8 cellular contexts compared by ENCODE assay signal in genomic region chr2:26035110-26035728, GRCh38. TPM values are rescaled to one million over a fixed set of nuclear protein-coding genes. Genes with fewer than 3 reads are reported as not detected.
DNase-seq lines count a peak whose midpoint lies in the region; ATAC-seq and TF ChIP-seq lines count a peak whose summit lies in the region.

No MANE protein-coding gene starts in this region.

- H4K8ac ChIP-seq in IMR-90 (ENCODE audit: low read depth in 2 of 2, low read length in 2 of 2) (no peak overlapping the region), mesenchymal stem cell (ENCODE audit: low read length) (no peak overlapping the region)

- H2BK20ac ChIP-seq in IMR-90 (ENCODE audit: low read depth, low read length), result no peak overlapping the region

- DNase-seq in Ammon's horn (ENCODE audit: low spot score) (peak; percentile 26), IMR-90 (peak; percentile 2), brain microvascular endothelial cell (no peak), mesenchymal stem cell (peak; percentile 27), uterus (no peak), NCI-H774 (lab: John Stamatoyannopoulos, UW) (no peak)
- DNase-seq in NK-92 treated with Interleukin-12 subunit alpha and Interleukin-12 subunit beta, amount 100 ng/mL, for 24 hours (lab: John Stamatoyannopoulos, UW), result no peak

- no peak overlapping the region for H2AK5ac ChIP-seq in IMR-90 (ENCODE audit: low read depth, low read length)
- no peak overlapping the region for H2AK5ac ChIP-seq in mesenchymal stem cell (ENCODE audit: low read length, severe bottlenecking)

- no peaks in the 10 kb centered on the region for H3K27me3 ChIP-seq in IMR-90 (ENCODE audit: control insufficient read depth, insufficient read depth, low read length)
- no peaks in the 10 kb centered on the region for H3K27me3 ChIP-seq in brain microvascular endothelial cell (replicated peaks)
- no peaks in the 10 kb centered on the region for H3K27me3 ChIP-seq in mesenchymal stem cell (ENCODE audit: control insufficient read depth in 1 of 2, insufficient read depth in 1 of 2, low read length in 2 of 2)
- H3K27me3 ChIP-seq in uterus, result no peaks in the 10 kb centered on the region

- no peak for TF ChIP-seq RAD21 in IMR-90 (IDR thresholded peaks at IDR 0.05; ENCODE audit: low read length)

- H2BK120ac ChIP-seq in IMR-90 (ENCODE audit: low read depth, low read length), result no peak overlapping the region
- H2BK120ac ChIP-seq in mesenchymal stem cell (ENCODE audit: low read depth, low read length), result no peak overlapping the region

- H3K4me1 ChIP-seq in IMR-90 (ENCODE audit: control insufficient read depth, insufficient read depth, low read length), result no peaks in the 10 kb centered on the region
- peaks cover 13% of the 10 kb centered on the region for H3K4me1 ChIP-seq in mesenchymal stem cell (ENCODE audit: control insufficient read depth, insufficient read depth, low read depth, low read length)
- H3K4me1 ChIP-seq in uterus, result peaks cover 0 to 5% of the 10 kb centered on the region in 2 donors

- H3K14ac ChIP-seq in IMR-90 (replicated peaks; ENCODE audit: low read depth, low read length) (peak overlapping the region; percentile 97; the same call in 1 of the 2 replicates), mesenchymal stem cell (ENCODE audit: low read length in 2 of 2) (no peak overlapping the region)

- H3K36me3 ChIP-seq in IMR-90 (ENCODE audit: control insufficient read depth, insufficient read depth, low read length) (no peaks in the 10 kb centered on the region), brain microvascular endothelial cell (replicated peaks) (peaks cover 2% of the 10 kb centered on the region), mesenchymal stem cell (ENCODE audit: control insufficient read depth in 1 of 2, insufficient read depth in 2 of 2, low read depth in 1 of 2, low read length in 2 of 2) (peaks cover 11 to 17% of the 10 kb centered on the region in 2 experiments), uterus (no peaks in the 10 kb centered on the region)

- H2BK5ac ChIP-seq in IMR-90 (ENCODE audit: low read depth, low read length, poor library complexity, severe bottlenecking), result peak overlapping the region; percentile 18
- no peak overlapping the region for H2BK5ac ChIP-seq in mesenchymal stem cell (ENCODE audit: low read depth, low read length, poor library complexity, severe bottlenecking)

- H3K4me3 ChIP-seq in IMR-90 (ENCODE audit: insufficient read depth, low read depth, low read length) (peak overlapping the region; percentile 86), brain microvascular endothelial cell (ENCODE audit: low read depth, low read length) (peak overlapping the region; percentile 99), mesenchymal stem cell (ENCODE audit: insufficient read depth in 1 of 2, low read depth in 1 of 2, low read length in 2 of 2) (peak overlapping the region; percentile 91 to 92), uterus (peak overlapping the region; percentile 76 to 88)

- ATAC-seq in IMR-90 (ENCODE audit: low read depth) (no peak), GM21515 (IDR thresholded peaks at IDR 0.05; ENCODE audit: unreplicated experiment) (no peak)

- no peak overlapping the region for H4K5ac ChIP-seq in IMR-90 (ENCODE audit: low read depth, low read length)

- H3K9ac ChIP-seq in IMR-90 (ENCODE audit: low read depth, low read length) (peak overlapping the region; percentile 86), mesenchymal stem cell (ENCODE audit: low read length) (peak overlapping the region; percentile 95)

- CTCF ChIA-PET in IMR-90 (lab: Yijun Ruan, JAX), result interaction anchor here (0.6 to 0.9 kb wide), 2 partner anchors 86 to 99 kb away, joined by 3 read pairs; no protein-coding TSS in a partner anchor

- intact Hi-C loops in IMR-90 (cut with micrococcal nuclease) (loop anchor here (2.0 to 5.0 kb wide), 2 partner anchors 38 to 102 kb away; no protein-coding TSS in a partner anchor), uterus (cut with DNase I; ENCODE audit: low total_unique reads) (no loop called here)

- TF ChIP-seq POLR2A in IMR-90 (IDR thresholded peaks at IDR 0.05; ENCODE audit: low read depth, low read length) (no peak), uterus (IDR thresholded peaks at IDR 0.05) (no peak)

- H3K23ac ChIP-seq in IMR-90 (ENCODE audit: low read depth, low read length) (peak overlapping the region; percentile 57; the same call in 1 of the 2 replicates), mesenchymal stem cell (ENCODE audit: low read length in 2 of 2) (no peak overlapping the region)

- H4K20me1 ChIP-seq in IMR-90 (ENCODE audit: insufficient read depth, low read length), result peaks cover 61% of the 10 kb centered on the region

- TF ChIP-seq CTCF in IMR-90 (conservative IDR thresholded peaks at IDR 0.05; ENCODE audit: low read depth, low read length), result no peak
- no peak for TF ChIP-seq CTCF in brain microvascular endothelial cell (IDR thresholded peaks at IDR 0.05; ENCODE audit: low read depth, low read length, missing control alignments)
- TF ChIP-seq CTCF in uterus (IDR thresholded peaks at IDR 0.05), result no peak

- H3K4ac ChIP-seq in IMR-90 (ENCODE audit: low read depth, low read length), result no peak overlapping the region
- no peak overlapping the region for H3K4ac ChIP-seq in mesenchymal stem cell (ENCODE audit: low read depth in 1 of 2, low read length in 2 of 2)

- H3K27ac ChIP-seq in IMR-90 (ENCODE audit: insufficient read depth, low read length) (peak overlapping the region; percentile 30; the same call in 1 of the 2 replicates), brain microvascular endothelial cell (peak overlapping the region; percentile 70), mesenchymal stem cell (ENCODE audit: low read length, poor library complexity, severe bottlenecking) (peak overlapping the region; percentile 23), uterus (peak overlapping the region; percentile 96 to 98)

- H2BK12ac ChIP-seq in mesenchymal stem cell (ENCODE audit: low read length in 2 of 2), result no peak overlapping the region

- peak overlapping the region; percentile 32; the same call in 1 of the 2 replicates for H3K56ac ChIP-seq in IMR-90 (ENCODE audit: extremely low read depth, insufficient read depth, low read length)

- no peak overlapping the region for H2BK15ac ChIP-seq in IMR-90 (ENCODE audit: low read depth, low read length)
- no peak overlapping the region for H2BK15ac ChIP-seq in mesenchymal stem cell (ENCODE audit: low read depth, poor library complexity, severe bottlenecking)

- H3K4me2 ChIP-seq in IMR-90 (ENCODE audit: low read depth, low read length), result peak overlapping the region; percentile 77
- peak overlapping the region; percentile 70 for H3K4me2 ChIP-seq in mesenchymal stem cell (ENCODE audit: low read length, poor library complexity, severe bottlenecking)

- POLR2A ChIA-PET in IMR-90 (lab: Charles Lee; ENCODE audit: unreplicated experiment), result no interaction called here

- H2AFZ ChIP-seq in IMR-90 (replicated peaks; ENCODE audit: low read length, poor library complexity) (no peak overlapping the region), mesenchymal stem cell (ENCODE audit: low read depth, low read length) (no peak overlapping the region)

- dilution Hi-C loops in IMR-90 (cut with HindIII; ENCODE audit: low sequenced_read_pairs, unreplicated experiment), result no loop called here

- H4K91ac ChIP-seq in IMR-90 (ENCODE audit: insufficient read depth, low read depth, low read length), result no peak overlapping the region
- no peak overlapping the region for H4K91ac ChIP-seq in mesenchymal stem cell (ENCODE audit: low read length)

- H2AK9ac ChIP-seq in IMR-90 (replicated peaks; ENCODE audit: low read depth, low read length, poor library complexity), result no peak overlapping the region

- H3K9me1 ChIP-seq in IMR-90 (ENCODE audit: insufficient read depth, low read length), result peaks cover 9% of the 10 kb centered on the region

- no CpG with 5 or more reads among the region's 11 CpGs for WGBS in IMR-90 (ENCODE audit: extremely low coverage in 2 of 2, insufficient read length in 1 of 2), 2 experiments
- WGBS in mesenchymal stem cell, result 11% methylated on average over 10 of the region's 11 CpGs

- H3K79me1 ChIP-seq in IMR-90 (ENCODE audit: low read depth in 1 of 2, low read length in 2 of 2), result peaks cover 3 to 36% of the 10 kb centered on the region in 2 experiments; a peak in 3 of 4 replicates
- no peaks in the 10 kb centered on the region for H3K79me1 ChIP-seq in mesenchymal stem cell (replicated peaks; ENCODE audit: low read length, poor library complexity, severe bottlenecking)

- H3K18ac ChIP-seq in IMR-90 (ENCODE audit: low read depth, low read length), result no peak overlapping the region
- H3K18ac ChIP-seq in mesenchymal stem cell (ENCODE audit: low read depth in 1 of 2, low read length in 2 of 2), result no peak overlapping the region

- H3K9me3 ChIP-seq in IMR-90 (ENCODE audit: control insufficient read depth, insufficient read depth, low read length) (no peaks in the 10 kb centered on the region), mesenchymal stem cell (ENCODE audit: control insufficient read depth, low read length) (no peaks in the 10 kb centered on the region), uterus (no peaks in the 10 kb centered on the region)

- in situ Hi-C loops in IMR-90 (cut with MboI; ENCODE audit: low sequenced_read_pairs) (no loop called here), brain microvascular endothelial cell (cut with HindIII; ENCODE audit: low pct_ligation_motif_present, low sequenced_read_pairs) (no loop called here)

- BruUV-seq in IMR-90 (replicated peaks; lab: Mats Ljungman, UMichigan), result no TSS peak

TF ChIP-seq in IMR-90, 13 proteins besides CTCF, POLR2A, EP300 and RAD21 (continues in another document):
- TF ChIP-seq USF2 (IDR thresholded peaks at IDR 0.05; ENCODE audit: low read depth, low read length) (no peak), RCOR1 (IDR thresholded peaks at IDR 0.05; ENCODE audit: insufficient replicate concordance, low read length) (no peak)

RNA-seq across cellular contexts. Expression of gene RAB10, which starts 1.3 kb away (rescaled TPM):
- total RNA-seq in IMR-90 (2012; rRNA removed), result 30.1 and 79.7 TPM in 2 replicates
- 66.5 and 77.1 TPM in 2 replicates for polyA plus RNA-seq in IMR-90 (2012; rRNA removed)
- 45.2 and 71.7 TPM in 2 replicates for polyA plus RNA-seq in IMR-90 (2012; cell fraction: cytosol; rRNA removed)
- 23.0 and 23.3 TPM in 2 replicates for polyA plus RNA-seq in IMR-90 (2012; cell fraction: nucleus; rRNA removed; ENCODE audit: low replicate concordance)
- 106 TPM for polyA plus RNA-seq in mesenchymal stem cell (2013, experiment 1 of 2)
- 107 TPM for polyA plus RNA-seq in mesenchymal stem cell (2013, experiment 2 of 2)
- total RNA-seq in uterus, result 100 to 1,000 TPM in 2 of 4 donors, 10 to 100 TPM in 2; 45.9 to 219 (median 97.1) TPM

RNA-seq across cellular contexts. Expression of gene KIF3C, which starts 52.9 kb away (rescaled TPM):
- 8.1 and 15.4 TPM in 2 replicates for total RNA-seq in IMR-90 (2012; rRNA removed)
- polyA plus RNA-seq in IMR-90 (2012; rRNA removed), result 8.3 and 9.4 TPM in 2 replicates
- 6.1 and 8.3 TPM in 2 replicates for polyA plus RNA-seq in IMR-90 (2012; cell fraction: cytosol; rRNA removed)
- polyA plus RNA-seq in IMR-90 (2012; cell fraction: nucleus; rRNA removed; ENCODE audit: low replicate concordance), result 6.6 and 6.9 TPM in 2 replicates
- 16.9 TPM for polyA plus RNA-seq in mesenchymal stem cell (2013, experiment 1 of 2)
- polyA plus RNA-seq in mesenchymal stem cell (2013, experiment 2 of 2), result 15.9 TPM
- total RNA-seq in uterus, result 10 to 100 TPM in 1 of 4 donors, 1 to 10 TPM in 3; 3.5 to 12.6 (median 7.4) TPM

Comparison
In these comparisons a context has a peak if more than half of its experiments do, and no peak if none do; other contexts are left out.
1. DNase-seq: peak in Ammon's horn (single experiment), IMR-90 (single experiment) and mesenchymal stem cell (single experiment); none in brain microvascular endothelial cell (single experiment), uterus (0 of 2), NK-92 treated with Interleukin-12 subunit alpha and Interleukin-12 subunit beta, amount 100 ng/mL, for 24 hours (single experiment) and NCI-H774 (single experiment).
2. H3K27ac ChIP-seq: peak in every context shown above with its lines; median percentile 97 in uterus; 70 in brain microvascular endothelial cell; 30 in IMR-90; 23 in mesenchymal stem cell.
3. Peak in every context shown above with its lines, with median percentiles within 50 percentile points of each other: H3K4me3 ChIP-seq.